In the genomic region with DNA sequence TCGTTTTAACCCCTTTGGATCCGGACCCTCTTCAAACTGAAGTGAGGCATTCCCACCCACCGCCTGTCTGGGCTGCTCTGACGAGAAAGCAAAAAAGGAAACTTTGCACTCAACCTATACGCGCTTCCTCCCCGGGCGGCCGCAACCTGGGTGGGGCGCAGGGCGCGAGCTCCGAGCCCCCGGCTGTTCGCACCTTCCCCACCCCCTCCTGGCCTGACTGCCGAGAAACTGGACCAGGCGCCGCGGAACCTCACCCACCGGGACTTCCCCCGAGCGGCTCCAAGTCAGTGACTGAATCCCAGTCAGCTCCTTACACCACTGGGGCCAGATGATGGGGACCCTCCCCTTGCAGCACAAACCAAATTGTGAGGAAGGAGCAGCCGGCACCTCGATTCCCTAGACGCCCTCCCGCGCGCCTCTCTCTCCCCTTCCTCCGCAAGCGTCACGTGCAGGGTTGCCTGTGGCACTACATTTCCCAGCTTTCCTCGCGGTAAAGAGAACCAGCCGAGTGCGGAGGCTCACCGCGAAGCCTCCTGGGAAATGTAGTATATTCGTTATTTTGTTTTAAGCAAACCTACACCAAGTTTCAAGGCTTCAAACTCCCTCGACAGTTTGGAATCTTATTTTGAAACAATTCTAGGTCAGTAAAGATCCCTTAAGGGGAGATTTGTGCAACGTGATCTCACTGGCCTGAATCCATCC, we compare ENCODE assay signal across 8 cellular contexts. TPM values are rescaled to one million over a fixed set of nuclear protein-coding genes. Genes with fewer than 3 reads are reported as not detected.
DNase-seq lines count a peak whose midpoint lies in the region; ATAC-seq, FAIRE-seq and TF ChIP-seq lines count a peak whose summit lies in the region.

RAB29 (minus strand) TSS at position 468 of the 702 bp plus-strand sequence. CDS start 526 bp downstream, outside the sequence.

- in situ Hi-C loops in GM13976 (cut with MboI; ENCODE audit: low sequenced_read_pairs, unreplicated experiment) = loop anchor here (25.0 kb wide), 1 partner anchor 337 kb away; the partner anchor contains the start of gene AVPR1B

- H3K27me3 ChIP-seq in right atrium auricular region = no peaks in the 10 kb centered on the region

- TF ChIP-seq CTCF in GM13976 (IDR thresholded peaks at IDR 0.05; ENCODE audit: borderline replicate concordance, control extremely low read depth, extremely low read depth, insufficient read depth, missing control alignments) = no peak
- no peak for TF ChIP-seq CTCF in right atrium auricular region (IDR thresholded peaks at IDR 0.05)

- H3K4me1 ChIP-seq in right atrium auricular region = peaks cover 0 to 9% of the 10 kb centered on the region in 2 donors

- H3K27ac ChIP-seq in right atrium auricular region = peak within 1 kb of the TSS; percentile 66 to 80

- no peak for FAIRE-seq in urothelium cell line (lab: Jason Lieb, UNC)

- H3K9me3 ChIP-seq in right atrium auricular region = no peaks in the 10 kb centered on the region

- peak within 1 kb of the TSS; percentile 74 to 90 for H3K4me3 ChIP-seq in right atrium auricular region

- DNase-seq in GM13976 (ENCODE audit: low spot score) (peak; percentile 83), NCI-H146 (lab: John Stamatoyannopoulos, UW) (peak; percentile 63), T-helper 2 cell (peak; percentile 53 to 93 (median 81)), amniotic stem cell (lab: John Stamatoyannopoulos, UW) (peak; percentile 58), right atrium auricular region (ENCODE audit: low spot score) (peak; percentile 90), pulmonary artery endothelial cell (ENCODE audit: low read depth, low spot score) (peak; percentile 43), urothelium cell line (ENCODE audit: low spot score) (peak; percentile 84)

- H3K36me3 ChIP-seq in right atrium auricular region = peaks cover 4% of the 10 kb centered on the region

- ATAC-seq in HG02852 (IDR thresholded peaks at IDR 0.05; ENCODE audit: unreplicated experiment) = peak; percentile 82

RNA-seq across cellular contexts. Expression of gene RAB29, which starts in this region (rescaled TPM):
- total RNA-seq in right atrium auricular region (10 to 100 TPM; 17.7 to 18.6 TPM), pulmonary artery endothelial cell (26.6 and 40.6 TPM in 2 replicates)

Comparison
In these comparisons a context has a peak if more than half of its experiments do, and no peak if none do; other contexts are left out.
1. Peak in every context shown above with its lines: DNase-seq, ATAC-seq, H3K4me3 ChIP-seq and H3K27ac ChIP-seq.